ENCODE assay signal across 1 cellular context in the genomic region with DNA sequence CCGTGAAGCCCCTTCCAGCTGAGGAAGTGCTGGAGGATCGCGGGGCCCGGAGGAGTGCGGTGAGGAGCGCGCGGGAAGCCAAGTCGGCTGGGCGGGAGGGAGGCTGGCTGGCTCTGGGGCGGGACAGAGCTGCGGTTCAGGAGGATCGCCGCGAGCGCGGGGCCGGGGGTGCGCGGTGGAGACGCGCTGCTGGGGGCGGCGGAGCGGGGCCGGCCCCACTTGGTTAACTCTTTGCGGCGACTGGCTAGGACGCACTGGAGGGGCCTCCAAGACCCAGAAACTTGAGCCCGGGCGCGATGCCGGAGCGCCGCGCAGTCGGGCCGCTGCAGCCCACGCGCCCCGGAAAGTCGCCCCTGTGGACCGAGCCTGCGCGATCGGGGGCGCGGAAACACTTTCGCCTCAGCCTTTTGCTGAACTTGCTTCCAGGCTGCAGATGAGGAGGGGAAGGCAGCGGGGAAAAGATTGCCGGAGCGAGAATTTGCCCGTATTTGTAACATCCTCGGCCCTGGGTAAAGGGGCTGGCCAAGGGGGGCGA.
TF ChIP-seq lines count a peak whose summit lies in the region.

No MANE protein-coding gene starts in this region.

TF ChIP-seq in H1, 55 proteins besides CTCF, POLR2A, EP300 and RAD21:
- TF ChIP-seq MAFK (IDR thresholded peaks at IDR 0.05; ENCODE audit: low read depth, low read length) (no peak), JUND (IDR thresholded peaks at IDR 0.05; ENCODE audit: low read length) (no peak), KDM4A (IDR thresholded peaks at IDR 0.05; ENCODE audit: low read depth, low read length, severe bottlenecking) (peak; percentile 32), CHD2 (IDR thresholded peaks at IDR 0.05; ENCODE audit: low read length) (no peak), SP2 (IDR thresholded peaks at IDR 0.05; ENCODE audit: low read length) (no peak), SIX5 (IDR thresholded peaks at IDR 0.05; ENCODE audit: low read depth, low read length) (no peak), NANOG (IDR thresholded peaks at IDR 0.05; ENCODE audit: insufficient read depth, low read depth, low read length, poor library complexity, severe bottlenecking) (no peak), YY1 (IDR thresholded peaks at IDR 0.05; ENCODE audit: low read depth, low read length) (no peak), TBP (IDR thresholded peaks at IDR 0.05; ENCODE audit: low read depth, low read length) (0 out of 2 replicates have a peak, but pooled peaks have one; percentile 5)
- TF ChIP-seq, protein P1, sequence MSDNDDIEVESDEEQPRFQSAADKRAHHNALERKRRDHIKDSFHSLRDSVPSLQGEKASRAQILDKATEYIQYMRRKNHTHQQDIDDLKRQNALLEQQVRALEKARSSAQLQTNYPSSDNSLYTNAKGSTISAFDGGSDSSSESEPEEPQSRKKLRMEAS (IDR thresholded peaks at IDR 0.05): peak; percentile 71
- TF ChIP-seq, protein P2, sequence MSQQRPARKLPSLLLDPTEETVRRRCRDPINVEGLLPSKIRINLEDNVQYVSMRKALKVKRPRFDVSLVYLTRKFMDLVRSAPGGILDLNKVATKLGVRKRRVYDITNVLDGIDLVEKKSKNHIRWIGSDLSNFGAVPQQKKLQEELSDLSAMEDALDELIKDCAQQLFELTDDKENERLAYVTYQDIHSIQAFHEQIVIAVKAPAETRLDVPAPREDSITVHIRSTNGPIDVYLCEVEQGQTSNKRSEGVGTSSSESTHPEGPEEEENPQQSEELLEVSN (IDR thresholded peaks at IDR 0.05): peak; percentile 51
